ENCODE assay signal across 2 cellular contexts in the genomic region with DNA sequence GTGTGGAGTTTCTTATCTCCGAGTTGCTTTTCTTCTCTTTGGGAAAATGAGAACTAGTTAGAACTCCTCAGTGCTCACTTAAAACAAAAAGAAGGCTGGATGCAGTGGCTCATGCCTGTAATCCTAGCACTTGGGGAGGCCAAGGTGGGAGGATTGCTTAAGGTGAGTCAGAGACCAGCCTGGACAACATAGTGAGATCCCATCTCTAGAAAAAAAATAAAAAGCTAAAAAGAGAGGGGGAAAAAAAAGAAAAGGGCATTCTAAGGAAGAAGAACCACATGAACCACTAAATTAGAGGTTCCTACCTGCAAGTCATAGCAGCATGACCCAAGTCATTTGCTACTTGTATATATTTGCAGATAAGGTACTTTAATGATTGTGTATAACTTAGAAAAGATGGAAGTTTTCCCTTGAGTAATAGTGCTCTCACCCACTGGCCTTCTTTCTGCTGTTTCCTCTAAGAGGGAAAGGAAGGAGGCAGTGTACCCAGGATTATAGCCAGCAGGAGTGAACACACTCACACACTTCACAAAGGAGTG.
TF ChIP-seq lines count a peak whose summit lies in the region.

No MANE protein-coding gene starts in this region.

TF ChIP-seq in IMR-90, 13 proteins besides CTCF, POLR2A, EP300 and RAD21:
- TF ChIP-seq NFE2L2 (IDR thresholded peaks at IDR 0.05; ENCODE audit: low read depth, low read length), result no peak
- TF ChIP-seq MAZ (IDR thresholded peaks at IDR 0.05; ENCODE audit: borderline replicate concordance, low read depth, low read length), result no peak
- TF ChIP-seq SMC3 (IDR thresholded peaks at IDR 0.05; ENCODE audit: low read depth, low read length), result no peak
- no peak for TF ChIP-seq RFX5 (IDR thresholded peaks at IDR 0.05; ENCODE audit: low read depth, low read length)
- TF ChIP-seq, protein P1, sequence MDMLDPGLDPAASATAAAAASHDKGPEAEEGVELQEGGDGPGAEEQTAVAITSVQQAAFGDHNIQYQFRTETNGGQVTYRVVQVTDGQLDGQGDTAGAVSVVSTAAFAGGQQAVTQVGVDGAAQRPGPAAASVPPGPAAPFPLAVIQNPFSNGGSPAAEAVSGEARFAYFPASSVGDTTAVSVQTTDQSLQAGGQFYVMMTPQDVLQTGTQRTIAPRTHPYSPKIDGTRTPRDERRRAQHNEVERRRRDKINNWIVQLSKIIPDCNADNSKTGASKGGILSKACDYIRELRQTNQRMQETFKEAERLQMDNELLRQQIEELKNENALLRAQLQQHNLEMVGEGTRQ (IDR thresholded peaks at IDR 0.05; ENCODE audit: low read depth, low read length), result no peak
- TF ChIP-seq CHD1 (IDR thresholded peaks at IDR 0.05; ENCODE audit: low read depth, low read length), result no peak
- no peak for TF ChIP-seq BHLHE40 (IDR thresholded peaks at IDR 0.05; ENCODE audit: low read depth, low read length)
- TF ChIP-seq FOS (IDR thresholded peaks at IDR 0.05; ENCODE audit: low read depth, low read length), result no peak
- no peak for TF ChIP-seq CEBPB (IDR thresholded peaks at IDR 0.05; ENCODE audit: low read depth, low read length)
- TF ChIP-seq MXI1 (IDR thresholded peaks at IDR 0.05; ENCODE audit: borderline replicate concordance, low read depth, low read length), result no peak
- no peak for TF ChIP-seq MAFK (IDR thresholded peaks at IDR 0.05; ENCODE audit: low read depth, low read length)
- no peak for TF ChIP-seq RCOR1 (IDR thresholded peaks at IDR 0.05; ENCODE audit: insufficient replicate concordance, low read length)
- TF ChIP-seq, protein P2, sequence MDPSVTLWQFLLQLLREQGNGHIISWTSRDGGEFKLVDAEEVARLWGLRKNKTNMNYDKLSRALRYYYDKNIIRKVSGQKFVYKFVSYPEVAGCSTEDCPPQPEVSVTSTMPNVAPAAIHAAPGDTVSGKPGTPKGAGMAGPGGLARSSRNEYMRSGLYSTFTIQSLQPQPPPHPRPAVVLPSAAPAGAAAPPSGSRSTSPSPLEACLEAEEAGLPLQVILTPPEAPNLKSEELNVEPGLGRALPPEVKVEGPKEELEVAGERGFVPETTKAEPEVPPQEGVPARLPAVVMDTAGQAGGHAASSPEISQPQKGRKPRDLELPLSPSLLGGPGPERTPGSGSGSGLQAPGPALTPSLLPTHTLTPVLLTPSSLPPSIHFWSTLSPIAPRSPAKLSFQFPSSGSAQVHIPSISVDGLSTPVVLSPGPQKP (IDR thresholded peaks at IDR 0.05; ENCODE audit: borderline replicate concordance, low read depth, low read length), result no peak

TF ChIP-seq in K562, 482 proteins besides CTCF, POLR2A, EP300 and RAD21:
- TF ChIP-seq SMARCA5 (IDR thresholded peaks at IDR 0.05), result peak; percentile 84; the same call in 1 of the 2 replicates
- TF ChIP-seq JUNB (CRISPR knock-in tag; conservative IDR thresholded peaks at IDR 0.05), result 0 out of 2 replicates have a peak, but pooled peaks have one; percentile 28
- TF ChIP-seq, protein P3, sequence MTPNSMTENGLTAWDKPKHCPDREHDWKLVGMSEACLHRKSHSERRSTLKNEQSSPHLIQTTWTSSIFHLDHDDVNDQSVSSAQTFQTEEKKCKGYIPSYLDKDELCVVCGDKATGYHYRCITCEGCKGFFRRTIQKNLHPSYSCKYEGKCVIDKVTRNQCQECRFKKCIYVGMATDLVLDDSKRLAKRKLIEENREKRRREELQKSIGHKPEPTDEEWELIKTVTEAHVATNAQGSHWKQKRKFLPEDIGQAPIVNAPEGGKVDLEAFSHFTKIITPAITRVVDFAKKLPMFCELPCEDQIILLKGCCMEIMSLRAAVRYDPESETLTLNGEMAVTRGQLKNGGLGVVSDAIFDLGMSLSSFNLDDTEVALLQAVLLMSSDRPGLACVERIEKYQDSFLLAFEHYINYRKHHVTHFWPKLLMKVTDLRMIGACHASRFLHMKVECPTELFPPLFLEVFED (CRISPR knock-in tag; conservative IDR thresholded peaks at IDR 0.05), result peak; percentile 71; the same call in 1 of the 2 replicates
- TF ChIP-seq DMBX1 (CRISPR knock-in tag; IDR thresholded peaks at IDR 0.05; ENCODE audit: borderline replicate concordance), result 0 out of 2 replicates have a peak, but pooled peaks have one; percentile 50
- TF ChIP-seq ZNF174 (CRISPR knock-in tag; IDR thresholded peaks at IDR 0.05), result no peak
- TF ChIP-seq, protein P1 (CRISPR knock-in tag; IDR thresholded peaks at IDR 0.05), result no peak
- TF ChIP-seq ZKSCAN1 (IDR thresholded peaks at IDR 0.05; ENCODE audit: low read depth, low read length), result no peak
- TF ChIP-seq CC2D1A (IDR thresholded peaks at IDR 0.05), result peak; percentile 50; the same call in 1 of the 2 replicates
- TF ChIP-seq ZNF165 (CRISPR knock-in tag; IDR thresholded peaks at IDR 0.05; ENCODE audit: borderline replicate concordance), result no peak
- no peak for TF ChIP-seq KAT8 (IDR thresholded peaks at IDR 0.05; ENCODE audit: low read depth)
- peak in 1 of 2 experiments; percentile 48; a peak in 1 of 3 replicates for TF ChIP-seq CBX3 (IDR thresholded peaks at IDR 0.05; ENCODE audit: borderline replicate concordance in 1 of 2, low read length in 2 of 2)
- peak; percentile 100 for TF ChIP-seq ZNF121 (CRISPR knock-in tag; conservative IDR thresholded peaks at IDR 0.05)
- TF ChIP-seq, protein P4, sequence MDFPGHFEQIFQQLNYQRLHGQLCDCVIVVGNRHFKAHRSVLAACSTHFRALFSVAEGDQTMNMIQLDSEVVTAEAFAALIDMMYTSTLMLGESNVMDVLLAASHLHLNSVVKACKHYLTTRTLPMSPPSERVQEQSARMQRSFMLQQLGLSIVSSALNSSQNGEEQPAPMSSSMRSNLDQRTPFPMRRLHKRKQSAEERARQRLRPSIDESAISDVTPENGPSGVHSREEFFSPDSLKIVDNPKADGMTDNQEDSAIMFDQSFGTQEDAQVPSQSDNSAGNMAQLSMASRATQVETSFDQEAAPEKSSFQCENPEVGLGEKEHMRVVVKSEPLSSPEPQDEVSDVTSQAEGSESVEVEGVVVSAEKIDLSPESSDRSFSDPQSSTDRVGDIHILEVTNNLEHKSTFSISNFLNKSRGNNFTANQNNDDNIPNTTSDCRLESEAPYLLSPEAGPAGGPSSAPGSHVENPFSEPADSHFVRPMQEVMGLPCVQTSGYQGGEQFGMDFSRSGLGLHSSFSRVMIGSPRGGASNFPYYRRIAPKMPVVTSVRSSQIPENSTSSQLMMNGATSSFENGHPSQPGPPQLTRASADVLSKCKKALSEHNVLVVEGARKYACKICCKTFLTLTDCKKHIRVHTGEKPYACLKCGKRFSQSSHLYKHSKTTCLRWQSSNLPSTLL (IDR thresholded peaks at IDR 0.05), result no peak
- TF ChIP-seq TRIM24 (IDR thresholded peaks at IDR 0.05), result 0 out of 4 replicates have a peak, but pooled peaks of 1 of the 2 experiments have one; percentile 7
- peak; percentile 20; the same call in 1 of the 2 replicates for TF ChIP-seq MTA1 (IDR thresholded peaks at IDR 0.05; ENCODE audit: borderline replicate concordance)
- peak; percentile 85 for TF ChIP-seq HDAC2 (IDR thresholded peaks at IDR 0.05)
- peak; percentile 37 for TF ChIP-seq PHF20 (IDR thresholded peaks at IDR 0.05; ENCODE audit: partially characterized antibody)
- peak; percentile 77 for TF ChIP-seq FOSL1 (tag; conservative IDR thresholded peaks at IDR 0.05)
- TF ChIP-seq ZNF766 (CRISPR knock-in tag; conservative IDR thresholded peaks at IDR 0.05), result 0 out of 2 replicates have a peak, but pooled peaks have one; percentile 24
- TF ChIP-seq, protein P5, sequence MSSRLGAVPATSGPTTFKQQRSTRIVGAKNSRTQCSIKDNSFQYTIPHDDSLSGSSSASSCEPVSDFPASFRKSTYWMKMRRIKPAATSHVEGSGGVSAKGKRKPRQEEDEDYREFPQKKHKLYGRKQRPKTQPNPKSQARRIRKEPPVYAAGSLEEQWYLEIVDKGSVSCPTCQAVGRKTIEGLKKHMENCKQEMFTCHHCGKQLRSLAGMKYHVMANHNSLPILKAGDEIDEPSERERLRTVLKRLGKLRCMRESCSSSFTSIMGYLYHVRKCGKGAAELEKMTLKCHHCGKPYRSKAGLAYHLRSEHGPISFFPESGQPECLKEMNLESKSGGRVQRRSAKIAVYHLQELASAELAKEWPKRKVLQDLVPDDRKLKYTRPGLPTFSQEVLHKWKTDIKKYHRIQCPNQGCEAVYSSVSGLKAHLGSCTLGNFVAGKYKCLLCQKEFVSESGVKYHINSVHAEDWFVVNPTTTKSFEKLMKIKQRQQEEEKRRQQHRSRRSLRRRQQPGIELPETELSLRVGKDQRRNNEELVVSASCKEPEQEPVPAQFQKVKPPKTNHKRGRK (tag; IDR thresholded peaks at IDR 0.05), result peak; percentile 67
- TF ChIP-seq MCM5 (IDR thresholded peaks at IDR 0.05; ENCODE audit: low read depth), result no peak
- peak; percentile 29; the same call in 1 of the 2 replicates for TF ChIP-seq ADNP (tag; IDR thresholded peaks at IDR 0.05)
- TF ChIP-seq ETV1 (tag; conservative IDR thresholded peaks at IDR 0.05; ENCODE audit: low read depth), result 0 out of 2 replicates have a peak, but pooled peaks have one; percentile 5
- TF ChIP-seq NBN (IDR thresholded peaks at IDR 0.05; ENCODE audit: low read depth), result peak; percentile 34; the same call in 1 of the 2 replicates
- TF ChIP-seq ARNT (IDR thresholded peaks at IDR 0.05), result 0 out of 4 replicates have a peak, but pooled peaks have one; percentile 48 to 73
- peak; percentile 30; the same call in 1 of the 2 replicates for TF ChIP-seq DPF2 (IDR thresholded peaks at IDR 0.05)
- peak; percentile 25; the same call in 1 of the 2 replicates for TF ChIP-seq NFATC3 (IDR thresholded peaks at IDR 0.05)
- TF ChIP-seq KDM1A (IDR thresholded peaks at IDR 0.05), result peak; percentile 84 to 89
- TF ChIP-seq RBM25 (IDR thresholded peaks at IDR 0.05; ENCODE audit: low read depth, low read length, severe bottlenecking), result peak; percentile 92
- no peak for TF ChIP-seq NFE2 (IDR thresholded peaks at IDR 0.05; ENCODE audit: low read depth)
- TF ChIP-seq ZNF197 (CRISPR knock-in tag; IDR thresholded peaks at IDR 0.05; ENCODE audit: low read depth), result 0 out of 2 replicates have a peak, but pooled peaks have one; percentile 53
- no peak for TF ChIP-seq ZNF224 (CRISPR knock-in tag; IDR thresholded peaks at IDR 0.05)
- TF ChIP-seq JUND (IDR thresholded peaks at IDR 0.05; ENCODE audit: borderline replicate concordance, low read depth, low read length), result peak; percentile 30; the same call in 1 of the 2 replicates
- TF ChIP-seq JUND (tag; IDR thresholded peaks at IDR 0.05; ENCODE audit: borderline replicate concordance, low read depth, low read length), result peak; percentile 42; the same call in 2 of the 3 replicates
- no peak for TF ChIP-seq CHD1 (IDR thresholded peaks at IDR 0.05; ENCODE audit: low read length)
- peak; percentile 97 for TF ChIP-seq BCOR (IDR thresholded peaks at IDR 0.05)
